ENCODE assay signal across 9 cellular contexts in genomic region chr1:39919545-39919944, GRCh38. TPM values are rescaled to one million over a fixed set of nuclear protein-coding genes. Genes with fewer than 3 reads are reported as not detected.
DNase-seq lines count a peak whose midpoint lies in the region; ATAC-seq and TF ChIP-seq lines count a peak whose summit lies in the region.
"Had no signal": no experiment of that assay in that cellular context is flagged by ENCODE, and none has a peak within 500 bp of the region (broad histone marks: within the 10 kb centered on the region; RNA-seq: fewer than 3 reads in every experiment).

No MANE protein-coding gene starts in this region.

- H3K27ac ChIP-seq in testis = no peak overlapping the region
- H3K27ac ChIP-seq: SK-N-MC had no signal

- H3K36me3 ChIP-seq in testis (ENCODE audit: low read depth, missing control alignments) = no peaks in the 10 kb centered on the region

- no peaks in the 10 kb centered on the region for H3K4me1 ChIP-seq in testis

- no peak for TF ChIP-seq POLR2A in testis (IDR thresholded peaks at IDR 0.05)

- H3K9me3 Mint-ChIP-seq in activated CD4-positive, alpha-beta T cell treated with anti-CD3 and anti-CD28 coated beads, Interleukin-2, amount 10 ng/mL, durations not matched to agents 7 days and 5 days = no peaks in the 10 kb centered on the region
- H3K9me3 Mint-ChIP-seq in effector memory CD8-positive, alpha-beta T cell = no peaks in the 10 kb centered on the region

- no peaks in the 10 kb centered on the region for H3K9me3 ChIP-seq in testis

- no peak overlapping the region for H3K4me3 Mint-ChIP-seq in activated CD4-positive, alpha-beta T cell treated with anti-CD3 and anti-CD28 coated beads, Interleukin-2, amount 10 ng/mL, durations not matched to agents 7 days and 5 days
- no peak overlapping the region for H3K4me3 Mint-ChIP-seq in effector memory CD8-positive, alpha-beta T cell

- H3K27me3 ChIP-seq in testis = no peaks in the 10 kb centered on the region

- WGBS in testis, 2 donors = 36 to 44% methylated on average over 3 of the region's 3 CpGs

- H3K4me3 ChIP-seq in testis = no peak overlapping the region
- H3K4me3 ChIP-seq: SK-N-MC had no signal

- peak; percentile 78 for ATAC-seq in HG02870 (IDR thresholded peaks at IDR 0.05; ENCODE audit: unreplicated experiment)
- peak; percentile 95 for ATAC-seq in effector memory CD8-positive, alpha-beta T cell (replicated peaks)
- no peak for ATAC-seq in GM19395 (IDR thresholded peaks at IDR 0.05; ENCODE audit: unreplicated experiment)

- no peaks in the 10 kb centered on the region for H3K4me1 Mint-ChIP-seq in activated CD4-positive, alpha-beta T cell treated with anti-CD3 and anti-CD28 coated beads, Interleukin-2, amount 10 ng/mL, durations not matched to agents 7 days and 5 days
- peaks cover 0 to 3% of the 10 kb centered on the region in 2 donors for H3K4me1 Mint-ChIP-seq in effector memory CD8-positive, alpha-beta T cell (ENCODE audit: low read depth in 2 of 2)

- CTCF ChIA-PET in activated CD4-positive, alpha-beta T cell treated with anti-CD3 and anti-CD28 coated beads, Interleukin-2, amount 10 ng/mL, durations not matched to agents 7 days and 5 days (lab: Charles Lee) = interaction anchor here (0.6 to 2.4 kb wide), 16 partner anchors 11 to 115 kb away, joined by 3 to 18 read pairs (median 4); partner anchors contain the start of gene MFSD2A

- DNase-seq in DMS79 treated with DMSO at 0.1 percent for 48 hours (lab: John Stamatoyannopoulos, UW) = peak; percentile 86
- peak; percentile 22 to 67 for DNase-seq in NCI-H446 (lab: John Stamatoyannopoulos, UW)
- peak; percentile 53 for DNase-seq in activated CD4-positive, alpha-beta T cell treated with anti-CD3 and anti-CD28 coated beads, Interleukin-2, amount 10 ng/mL, durations not matched to agents 7 days and 5 days
- DNase-seq in effector memory CD8-positive, alpha-beta T cell = peak; percentile 13 to 29 (median 19)
- peak; percentile 20 for DNase-seq in middle frontal gyrus (ENCODE audit: extremely low spot score, low spot score)
- peak; percentile 70 for DNase-seq in testis

- POLR2A ChIA-PET in activated CD4-positive, alpha-beta T cell treated with anti-CD3 and anti-CD28 coated beads, Interleukin-2, amount 10 ng/mL, durations not matched to agents 7 days and 5 days (lab: Charles Lee) = interaction anchor here (0.7 kb wide), 1 partner anchor 386 kb away, joined by 6 read pairs; no protein-coding TSS in a partner anchor

- H3K27me3 Mint-ChIP-seq in activated CD4-positive, alpha-beta T cell treated with anti-CD3 and anti-CD28 coated beads, Interleukin-2, amount 10 ng/mL, durations not matched to agents 7 days and 5 days = peaks cover 6% of the 10 kb centered on the region
- H3K27me3 Mint-ChIP-seq in effector memory CD8-positive, alpha-beta T cell = peaks cover 7 to 19% of the 10 kb centered on the region in 2 donors

- no peaks in the 10 kb centered on the region for H3K36me3 Mint-ChIP-seq in activated CD4-positive, alpha-beta T cell treated with anti-CD3 and anti-CD28 coated beads, Interleukin-2, amount 10 ng/mL, durations not matched to agents 7 days and 5 days (ENCODE audit: low read depth)
- no peaks in the 10 kb centered on the region for H3K36me3 Mint-ChIP-seq in effector memory CD8-positive, alpha-beta T cell (ENCODE audit: insufficient read depth)

- intact Hi-C loops in testis (cut with DNase I; ENCODE audit: low total_unique reads) = no loop called here

- peak; percentile 49 to 66 (median 64) for TF ChIP-seq CTCF in testis (IDR thresholded peaks at IDR 0.05)

- H3K27ac Mint-ChIP-seq in activated CD4-positive, alpha-beta T cell treated with anti-CD3 and anti-CD28 coated beads, Interleukin-2, amount 10 ng/mL, durations not matched to agents 7 days and 5 days = no peak overlapping the region
- no peak overlapping the region for H3K27ac Mint-ChIP-seq in effector memory CD8-positive, alpha-beta T cell

RNA-seq across cellular contexts. Expression of gene MYCL, which starts 17.8 kb away (rescaled TPM):
- total RNA-seq in activated CD4-positive, alpha-beta T cell treated with anti-CD3 and anti-CD28 coated beads, Interleukin-2, amount 10 ng/mL, durations not matched to agents 7 days and 5 days = not detected
- 1 to 10 TPM; 3.3 to 4.6 TPM for total RNA-seq in testis
- 3.1 TPM for polyA plus RNA-seq in testis (ENCODE audit: insufficient read depth, low read depth, low replicate concordance)

RNA-seq across cellular contexts. Expression of gene MFSD2A, which starts 35.4 kb away (rescaled TPM):
- 1 to 10 TPM; 2.0 to 2.8 TPM for total RNA-seq in activated CD4-positive, alpha-beta T cell treated with anti-CD3 and anti-CD28 coated beads, Interleukin-2, amount 10 ng/mL, durations not matched to agents 7 days and 5 days
- 100 to 1,000 TPM; 185 to 201 TPM for total RNA-seq in testis
- polyA plus RNA-seq in testis (ENCODE audit: insufficient read depth, low read depth, low replicate concordance) = 122 TPM

RNA-seq across cellular contexts. Expression of gene TRIT1, which starts 36.2 kb away (rescaled TPM):
- 10 to 100 TPM; 15.7 to 16.4 TPM for total RNA-seq in activated CD4-positive, alpha-beta T cell treated with anti-CD3 and anti-CD28 coated beads, Interleukin-2, amount 10 ng/mL, durations not matched to agents 7 days and 5 days
- 10 to 100 TPM; 21.4 to 21.7 TPM for total RNA-seq in testis
- polyA plus RNA-seq in testis (ENCODE audit: insufficient read depth, low read depth, low replicate concordance) = 20.5 TPM

Comparison
In these comparisons a context has a peak if more than half of its experiments do, and no peak if none do; other contexts are left out.
1. DNase-seq: peak in every context shown above with its lines; median percentile 86 in DMS79 treated with DMSO at 0.1 percent for 48 hours; 70 in testis; 53 in activated CD4-positive, alpha-beta T cell treated with anti-CD3 and anti-CD28 coated beads, Interleukin-2, amount 10 ng/mL, durations not matched to agents 7 days and 5 days; 44 in NCI-H446; 20 in middle frontal gyrus; 19 in effector memory CD8-positive, alpha-beta T cell.
2. RNA of gene MYCL, which starts 17.8 kb away (total RNA-seq): 3.3 to 4.6 TPM in testis; not detected in activated CD4-positive, alpha-beta T cell treated with anti-CD3 and anti-CD28 coated beads, Interleukin-2, amount 10 ng/mL, durations not matched to agents 7 days and 5 days; every median in the first group is over 4 times any median in the second.
3. RNA of gene MFSD2A, which starts 35.4 kb away (total RNA-seq): 185 to 201 TPM in testis; 2.0 to 2.8 TPM in activated CD4-positive, alpha-beta T cell treated with anti-CD3 and anti-CD28 coated beads, Interleukin-2, amount 10 ng/mL, durations not matched to agents 7 days and 5 days; every median in the first group is over 10 times any median in the second.